Comparison of ENCODE assay signal across 1 cellular context in the genomic region with DNA sequence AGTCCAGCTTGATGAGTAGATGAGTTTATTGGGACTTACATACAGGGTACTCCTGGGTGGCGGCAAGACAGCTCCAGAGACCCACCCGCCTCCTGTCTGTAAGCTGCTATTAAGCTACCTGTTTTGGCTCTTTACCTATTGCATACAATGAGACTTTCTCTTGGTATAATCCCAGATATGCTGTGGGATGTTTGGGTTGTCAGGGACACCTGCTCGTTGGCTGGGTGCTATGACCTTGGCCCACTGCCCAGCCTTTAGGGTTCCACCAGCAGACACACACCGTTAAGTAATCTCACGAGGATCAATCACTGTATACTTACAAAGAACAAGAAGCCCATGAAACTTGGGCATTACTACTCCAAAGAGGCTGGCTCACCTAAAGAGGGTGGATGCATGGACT.
TF ChIP-seq lines count a peak whose summit lies in the region.

No MANE protein-coding gene starts in this region.

TF ChIP-seq in H1, 55 proteins besides CTCF, POLR2A, EP300 and RAD21 (continued from another document):
- TF ChIP-seq CTBP2 (IDR thresholded peaks at IDR 0.05; ENCODE audit: borderline replicate concordance, insufficient read depth, insufficient read length, low read length) (no peak), HDAC6 (IDR thresholded peaks at IDR 0.05; ENCODE audit: low read depth, low read length) (no peak), CREB1 (IDR thresholded peaks at IDR 0.05) (no peak), TCF12 (IDR thresholded peaks at IDR 0.05; ENCODE audit: low read depth, low read length) (no peak), KDM5A (IDR thresholded peaks at IDR 0.05; ENCODE audit: low read length) (no peak)
